In genomic region chr1:1538989-1539309, GRCh38 we compare ENCODE assay signal across 12 cellular contexts. TPM values are rescaled to one million over a fixed set of nuclear protein-coding genes. Genes with fewer than 3 reads are reported as not detected.
DNase-seq lines count a peak whose midpoint lies in the region; ATAC-seq and TF ChIP-seq lines count a peak whose summit lies in the region.
"Had no signal": no experiment of that assay in that cellular context is flagged by ENCODE, and none has a peak within 500 bp of the region (broad histone marks: within the 10 kb centered on the region; RNA-seq: fewer than 3 reads in every experiment).

No MANE protein-coding gene starts in this region.

- 84 to 85% methylated on average over 18 of the region's 18 CpGs for WGBS in heart right ventricle, 2 donors
- WGBS in endodermal cell (ENCODE audit: insufficient coverage in 1 of 2, insufficient read length in 1 of 2), 2 experiments, result 91 to 95% methylated on average over 15 to 18 of the region's 18 CpGs

- H3K9me3 ChIP-seq in heart right ventricle (no peaks in the 10 kb centered on the region), endodermal cell (ENCODE audit: control insufficient read depth, low read length) (no peaks in the 10 kb centered on the region), vagina (no peaks in the 10 kb centered on the region)

- H3K27ac ChIP-seq in heart right ventricle, result peak overlapping the region in 6 of 10 donors; percentile 39 to 87 (median 77)
- no peak overlapping the region for H3K27ac ChIP-seq in endodermal cell (ENCODE audit: low read depth, low read length)
- H3K27ac ChIP-seq in vagina, result peak overlapping the region; percentile 64
- H3K27ac ChIP-seq: foreskin keratinocyte had no signal

- POLR2A ChIA-PET in naive thymus-derived CD8-positive, alpha-beta T cell (lab: Charles Lee), result interaction anchor here (0.6 kb wide), 1 partner anchor 116 kb away, joined by 5 read pairs; no protein-coding TSS in a partner anchor
- POLR2A ChIA-PET in HEK293T (lab: Yijun Ruan, JAX), result no interaction called here

- no peaks in the 10 kb centered on the region for H3K27me3 Mint-ChIP-seq in endodermal cell (ENCODE audit: insufficient read depth)
- H3K27me3 Mint-ChIP-seq in naive thymus-derived CD8-positive, alpha-beta T cell, result no peaks in the 10 kb centered on the region
- H3K27me3 Mint-ChIP-seq: stimulated activated naive CD8-positive, alpha-beta T cell treated with anti-CD3 and anti-CD28 coated beads, Interleukin-15, amount 100 ng/mL, for 72 hours had no signal

- no peak for DNase-seq in heart right ventricle
- no peak for DNase-seq in Right ventricle myocardium inferior (ENCODE audit: missing footprints)
- DNase-seq in endodermal cell, result no peak
- DNase-seq in naive thymus-derived CD8-positive, alpha-beta T cell, result no peak
- DNase-seq in vagina (ENCODE audit: extremely low spot score in 2 of 2), result no peak
- no peak for DNase-seq in SHP77 (lab: John Stamatoyannopoulos, UW)
- DNase-seq in HEK293T (ENCODE audit: extremely low spot score), result no peak
- DNase-seq in NCI-H526 treated with DMSO at 0.1 percent for 48 hours (lab: John Stamatoyannopoulos, UW), result no peak
- DNase-seq: activated CD4-positive, alpha-beta T cell treated with anti-CD3 and anti-CD28 coated beads, Interleukin-2, amount 50 U/mL, for 48 hours; AML-193; foreskin keratinocyte; stimulated activated naive CD8-positive, alpha-beta T cell treated with anti-CD3 and anti-CD28 coated beads, Interleukin-15, amount 100 ng/mL, for 72 hours had no signal

- peaks cover 0 to 15% (median 0%) of the 10 kb centered on the region in 7 donors for H3K27me3 ChIP-seq in heart right ventricle
- no peaks in the 10 kb centered on the region for H3K27me3 ChIP-seq in endodermal cell (ENCODE audit: control insufficient read depth, insufficient read depth, low read length, poor library complexity, severe bottlenecking)
- no peaks in the 10 kb centered on the region for H3K27me3 ChIP-seq in vagina

- intact Hi-C loops in heart right ventricle (cut with DNase I) (no loop called here), Right ventricle myocardium inferior (cut with DNase I) (no loop called here), vagina (cut with DNase I) (no loop called here)

- TF ChIP-seq POLR2A in vagina (IDR thresholded peaks at IDR 0.05), result no peak

- peaks cover 16% of the 10 kb centered on the region for H3K36me3 Mint-ChIP-seq in endodermal cell (ENCODE audit: low read depth)
- peaks cover 0 to 4% (median 2%) of the 10 kb centered on the region in 3 donors for H3K36me3 Mint-ChIP-seq in naive thymus-derived CD8-positive, alpha-beta T cell

- no peak for TF ChIP-seq CTCF in heart right ventricle (IDR thresholded peaks at IDR 0.05)
- TF ChIP-seq CTCF in endodermal cell (conservative IDR thresholded peaks at IDR 0.05), result no peak
- TF ChIP-seq CTCF in vagina (IDR thresholded peaks at IDR 0.05), result no peak

- peak overlapping the region; percentile 55 for H3K27ac Mint-ChIP-seq in endodermal cell
- peak overlapping the region in 1 of 10 donors; percentile 40 for H3K27ac Mint-ChIP-seq in naive thymus-derived CD8-positive, alpha-beta T cell

- ATAC-seq in heart right ventricle (no peak), Right ventricle myocardium inferior (no peak)
- ATAC-seq in naive thymus-derived CD8-positive, alpha-beta T cell, result no peak
- ATAC-seq: foreskin keratinocyte; stimulated activated naive CD8-positive, alpha-beta T cell treated with anti-CD3 and anti-CD28 coated beads, Interleukin-15, amount 100 ng/mL, for 72 hours had no signal

- H3K4me3 Mint-ChIP-seq in endodermal cell, result peak overlapping the region; percentile 60
- peak overlapping the region in 8 of 10 donors; percentile 14 to 74 (median 54) for H3K4me3 Mint-ChIP-seq in naive thymus-derived CD8-positive, alpha-beta T cell

- peaks cover 3 to 39% (median 24%) of the 10 kb centered on the region in 9 donors for H3K4me1 ChIP-seq in heart right ventricle
- H3K4me1 ChIP-seq in endodermal cell (ENCODE audit: control insufficient read depth, insufficient read depth, low read length), result no peaks in the 10 kb centered on the region
- peaks cover 22% of the 10 kb centered on the region for H3K4me1 ChIP-seq in vagina
- H3K4me1 ChIP-seq: foreskin keratinocyte had no signal

- H3K4me3 ChIP-seq in heart right ventricle (peak overlapping the region in 6 of 10 donors; percentile 57 to 70 (median 62)), endodermal cell (ENCODE audit: low read length) (no peak overlapping the region), vagina (peak overlapping the region; percentile 58 to 91)

- H3K36me3 ChIP-seq in heart right ventricle (peaks cover 0 to 32% (median 4%) of the 10 kb centered on the region in 9 donors), endodermal cell (ENCODE audit: control insufficient read depth, insufficient read depth, low read length) (peaks cover 21% of the 10 kb centered on the region), vagina (no peaks in the 10 kb centered on the region)

- CTCF ChIA-PET in HEK293T (lab: Yijun Ruan, JAX), result no interaction called here

- no peaks in the 10 kb centered on the region for H3K4me1 Mint-ChIP-seq in endodermal cell
- peaks cover 0 to 10% (median 5%) of the 10 kb centered on the region in 4 donors for H3K4me1 Mint-ChIP-seq in naive thymus-derived CD8-positive, alpha-beta T cell
- H3K4me1 Mint-ChIP-seq: stimulated activated naive CD8-positive, alpha-beta T cell treated with anti-CD3 and anti-CD28 coated beads, Interleukin-15, amount 100 ng/mL, for 72 hours had no signal

- H3K9me3 Mint-ChIP-seq in endodermal cell, result no peaks in the 10 kb centered on the region
- H3K9me3 Mint-ChIP-seq in naive thymus-derived CD8-positive, alpha-beta T cell, result no peaks in the 10 kb centered on the region
- H3K9me3 Mint-ChIP-seq: stimulated activated naive CD8-positive, alpha-beta T cell treated with anti-CD3 and anti-CD28 coated beads, Interleukin-15, amount 100 ng/mL, for 72 hours had no signal

- H3K9ac ChIP-seq in endodermal cell (ENCODE audit: extremely low read depth, low read length, poor library complexity, severe bottlenecking), result no peak overlapping the region

TF ChIP-seq in HEK293T, 16 proteins besides CTCF, POLR2A, EP300 and RAD21:
- TF ChIP-seq SP1 (IDR thresholded peaks at IDR 0.05) (no peak), NFRKB (IDR thresholded peaks at IDR 0.05) (no peak), FOXM1 (IDR thresholded peaks at IDR 0.05; ENCODE audit: borderline replicate concordance) (no peak), HDGF (IDR thresholded peaks at IDR 0.05; ENCODE audit: borderline replicate concordance) (no peak), BHLHE40 (IDR thresholded peaks at IDR 0.05; ENCODE audit: borderline replicate concordance) (no peak), LEF1 (IDR thresholded peaks at IDR 0.05; ENCODE audit: borderline replicate concordance) (no peak), ZNF384 (IDR thresholded peaks at IDR 0.05) (no peak), SUZ12 (IDR thresholded peaks at IDR 0.05) (no peak), FOXA1 (IDR thresholded peaks at IDR 0.05) (no peak), PKNOX1 (IDR thresholded peaks at IDR 0.05) (no peak), ARNT (IDR thresholded peaks at IDR 0.05) (no peak), TARDBP (IDR thresholded peaks at IDR 0.05) (no peak)

RNA-seq across cellular contexts. Expression of gene TMEM240, which starts 1.5 kb away (rescaled TPM):
- total RNA-seq in heart right ventricle, result 1 to 10 TPM; 3.2 to 6.2 (median 3.7) TPM
- 10 to 100 TPM in 1 of 2 donors, 1 to 10 TPM in 1; 3.5 to 12.1 TPM for polyA plus RNA-seq in heart right ventricle
- total RNA-seq in Right ventricle myocardium inferior, result 6.9 TPM
- total RNA-seq in endodermal cell, result 1 to 10 TPM; 6.4 to 6.9 TPM
- 11.5 TPM for polyA plus RNA-seq in endodermal cell (2013, experiment 1 of 2)
- 8.9 TPM for polyA plus RNA-seq in endodermal cell (2013, experiment 2 of 2)
- 1 to 10 TPM; 3.4 TPM for total RNA-seq in naive thymus-derived CD8-positive, alpha-beta T cell
- not detected for polyA plus RNA-seq in naive thymus-derived CD8-positive, alpha-beta T cell
- 3.9 TPM for total RNA-seq in vagina

RNA-seq across cellular contexts. Expression of gene ATAD3A, which starts 27.0 kb away (rescaled TPM):
- 10 to 100 TPM; 13.2 to 27.9 (median 15.6) TPM for total RNA-seq in heart right ventricle
- 10 to 100 TPM; 24.7 to 39.4 TPM for polyA plus RNA-seq in heart right ventricle
- total RNA-seq in Right ventricle myocardium inferior, result 17.9 TPM
- total RNA-seq in endodermal cell, result 10 to 100 TPM; 42.8 to 47.6 TPM
- polyA plus RNA-seq in endodermal cell (2013, experiment 1 of 2), result 31.3 TPM
- polyA plus RNA-seq in endodermal cell (2013, experiment 2 of 2), result 31.1 TPM
- total RNA-seq in naive thymus-derived CD8-positive, alpha-beta T cell, result 10 to 100 TPM; 24.7 to 27.5 TPM
- polyA plus RNA-seq in naive thymus-derived CD8-positive, alpha-beta T cell, result 10 to 100 TPM in 1 of 3 donors, 1 to 10 TPM in 2; 7.7 to 15.3 (median 8.5) TPM
- total RNA-seq in vagina, result 21.9 TPM

RNA-seq across cellular contexts. Expression of gene SSU72, which starts 35.7 kb away (rescaled TPM):
- 100 to 1,000 TPM in 4 of 10 donors, 10 to 100 TPM in 6; 73.8 to 138 (median 77.9) TPM for total RNA-seq in heart right ventricle
- polyA plus RNA-seq in heart right ventricle, result 100 to 1,000 TPM in 1 of 2 donors, 10 to 100 TPM in 1; 96.3 to 122 TPM
- 116 TPM for total RNA-seq in Right ventricle myocardium inferior
- total RNA-seq in endodermal cell, result 100 to 1,000 TPM; 133 to 138 TPM
- 130 TPM for polyA plus RNA-seq in endodermal cell (2013, experiment 1 of 2)
- polyA plus RNA-seq in endodermal cell (2013, experiment 2 of 2), result 116 TPM
- 100 to 1,000 TPM; 158 to 162 TPM for total RNA-seq in naive thymus-derived CD8-positive, alpha-beta T cell
- polyA plus RNA-seq in naive thymus-derived CD8-positive, alpha-beta T cell, result 100 to 1,000 TPM; 219 to 290 (median 248) TPM
- 105 TPM for total RNA-seq in vagina
